Comparison of ENCODE assay signal across 1 cellular context in the genomic region with DNA sequence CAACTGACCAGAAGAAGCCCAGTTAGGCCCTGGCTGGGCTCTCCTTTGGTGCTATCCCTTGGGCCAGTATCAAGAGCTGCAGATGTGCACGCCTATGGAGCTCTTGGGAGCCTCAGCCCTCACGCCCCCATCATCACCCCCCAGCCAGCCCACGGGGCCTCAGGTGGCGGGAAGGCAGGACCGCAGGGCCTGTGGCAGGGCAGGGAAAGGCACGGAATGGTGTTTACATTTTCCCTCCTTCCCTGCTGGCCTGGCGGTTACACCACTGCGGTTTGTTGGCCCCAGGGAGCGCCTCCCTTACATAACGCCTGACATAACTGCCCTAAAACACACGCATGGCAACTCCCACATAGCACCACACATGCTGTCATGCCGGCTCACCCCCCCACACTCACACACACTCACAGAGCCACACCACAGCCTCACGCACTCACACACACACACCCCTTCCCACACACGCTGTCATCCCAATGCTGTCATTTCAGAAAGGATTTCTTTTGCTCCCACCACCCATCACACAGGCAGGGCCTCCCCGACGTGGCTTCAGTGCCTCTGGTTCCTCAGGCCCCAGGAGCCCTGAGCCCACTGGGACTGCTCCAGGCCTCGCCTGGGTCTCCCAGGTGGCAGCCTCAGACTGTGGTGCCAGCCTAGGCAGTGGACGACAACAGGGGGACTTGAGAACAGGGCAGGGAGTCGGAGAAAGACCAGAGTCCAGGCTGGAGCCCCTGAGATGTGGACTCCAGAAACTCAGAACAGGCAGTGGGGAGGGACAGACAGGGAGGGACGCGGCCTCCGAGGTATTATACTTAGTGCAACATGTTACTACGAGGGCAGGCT.
TF ChIP-seq lines count a peak whose summit lies in the region.

No MANE protein-coding gene starts in this region.

TF ChIP-seq in HepG2, 621 proteins besides CTCF, POLR2A, EP300 and RAD21 (continued from another document and continues in another):
- TF ChIP-seq, protein P1, sequence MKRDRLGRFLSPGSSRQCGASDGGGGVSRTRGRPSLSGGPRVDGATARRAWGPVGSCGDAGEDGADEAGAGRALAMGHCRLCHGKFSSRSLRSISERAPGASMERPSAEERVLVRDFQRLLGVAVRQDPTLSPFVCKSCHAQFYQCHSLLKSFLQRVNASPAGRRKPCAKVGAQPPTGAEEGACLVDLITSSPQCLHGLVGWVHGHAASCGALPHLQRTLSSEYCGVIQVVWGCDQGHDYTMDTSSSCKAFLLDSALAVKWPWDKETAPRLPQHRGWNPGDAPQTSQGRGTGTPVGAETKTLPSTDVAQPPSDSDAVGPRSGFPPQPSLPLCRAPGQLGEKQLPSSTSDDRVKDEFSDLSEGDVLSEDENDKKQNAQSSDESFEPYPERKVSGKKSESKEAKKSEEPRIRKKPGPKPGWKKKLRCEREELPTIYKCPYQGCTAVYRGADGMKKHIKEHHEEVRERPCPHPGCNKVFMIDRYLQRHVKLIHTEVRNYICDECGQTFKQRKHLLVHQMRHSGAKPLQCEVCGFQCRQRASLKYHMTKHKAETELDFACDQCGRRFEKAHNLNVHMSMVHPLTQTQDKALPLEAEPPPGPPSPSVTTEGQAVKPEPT (CRISPR knock-in tag; IDR thresholded peaks at IDR 0.05; ENCODE audit: low read depth), result peak; percentile 81; the same call in 1 of the 2 replicates
- TF ChIP-seq, protein P2, sequence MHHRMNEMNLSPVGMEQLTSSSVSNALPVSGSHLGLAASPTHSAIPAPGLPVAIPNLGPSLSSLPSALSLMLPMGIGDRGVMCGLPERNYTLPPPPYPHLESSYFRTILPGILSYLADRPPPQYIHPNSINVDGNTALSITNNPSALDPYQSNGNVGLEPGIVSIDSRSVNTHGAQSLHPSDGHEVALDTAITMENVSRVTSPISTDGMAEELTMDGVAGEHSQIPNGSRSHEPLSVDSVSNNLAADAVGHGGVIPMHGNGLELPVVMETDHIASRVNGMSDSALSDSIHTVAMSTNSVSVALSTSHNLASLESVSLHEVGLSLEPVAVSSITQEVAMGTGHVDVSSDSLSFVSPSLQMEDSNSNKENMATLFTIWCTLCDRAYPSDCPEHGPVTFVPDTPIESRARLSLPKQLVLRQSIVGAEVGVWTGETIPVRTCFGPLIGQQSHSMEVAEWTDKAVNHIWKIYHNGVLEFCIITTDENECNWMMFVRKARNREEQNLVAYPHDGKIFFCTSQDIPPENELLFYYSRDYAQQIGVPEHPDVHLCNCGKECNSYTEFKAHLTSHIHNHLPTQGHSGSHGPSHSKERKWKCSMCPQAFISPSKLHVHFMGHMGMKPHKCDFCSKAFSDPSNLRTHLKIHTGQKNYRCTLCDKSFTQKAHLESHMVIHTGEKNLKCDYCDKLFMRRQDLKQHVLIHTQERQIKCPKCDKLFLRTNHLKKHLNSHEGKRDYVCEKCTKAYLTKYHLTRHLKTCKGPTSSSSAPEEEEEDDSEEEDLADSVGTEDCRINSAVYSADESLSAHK (CRISPR knock-in tag; IDR thresholded peaks at IDR 0.05; ENCODE audit: borderline replicate concordance), result no peak
- TF ChIP-seq CBX5 (CRISPR knock-in tag; IDR thresholded peaks at IDR 0.05; ENCODE audit: borderline replicate concordance) (peak; percentile 67; the same call in 1 of the 2 replicates), NRL (CRISPR knock-in tag; IDR thresholded peaks at IDR 0.05; ENCODE audit: borderline replicate concordance) (peak; percentile 93), THAP11 (CRISPR knock-in tag; IDR thresholded peaks at IDR 0.05) (peak; percentile 66), SMARCC2 (IDR thresholded peaks at IDR 0.05) (no peak), ZBTB20 (CRISPR knock-in tag; IDR thresholded peaks at IDR 0.05; ENCODE audit: borderline replicate concordance, low read depth) (peak; percentile 91; the same call in 1 of the 2 replicates), TBX3 (IDR thresholded peaks at IDR 0.05; ENCODE audit: borderline replicate concordance) (no peak; the same call in 1 of the 2 replicates), KLF16 (CRISPR knock-in tag; IDR thresholded peaks at IDR 0.05) (peak; percentile 70 to 74; a peak in 2 of 4 replicates), ZFP36 (IDR thresholded peaks at IDR 0.05; ENCODE audit: borderline replicate concordance, low read depth, low read length, partially characterized antibody) (no peak), ZNF234 (CRISPR knock-in tag; conservative IDR thresholded peaks at IDR 0.05) (0 out of 2 replicates have a peak, but pooled peaks have one; percentile 71), IKZF5 (CRISPR knock-in tag; IDR thresholded peaks at IDR 0.05) (peak; percentile 92), TMF1 (CRISPR knock-in tag; IDR thresholded peaks at IDR 0.05; ENCODE audit: low read depth) (peak; percentile 41; the same call in 1 of the 2 replicates), SP4 (CRISPR knock-in tag; IDR thresholded peaks at IDR 0.05) (peak; percentile 71), ZNF652 (CRISPR knock-in tag; IDR thresholded peaks at IDR 0.05; ENCODE audit: borderline replicate concordance, low read depth) (peak; percentile 35; the same call in 1 of the 2 replicates), ZNF691 (CRISPR knock-in tag; IDR thresholded peaks at IDR 0.05; ENCODE audit: borderline replicate concordance, low read depth) (peak; percentile 97), FOXM1 (CRISPR knock-in tag; IDR thresholded peaks at IDR 0.05) (no peak), ZFY (CRISPR knock-in tag; IDR thresholded peaks at IDR 0.05) (peak; percentile 90), ARID3A (IDR thresholded peaks at IDR 0.05; ENCODE audit: low read depth, low read length) (no peak; the same call in 1 of the 2 replicates), ZBTB7A (CRISPR knock-in tag; IDR thresholded peaks at IDR 0.05) (peak; percentile 88; the same call in 1 of the 2 replicates), POGZ (CRISPR knock-in tag; IDR thresholded peaks at IDR 0.05) (peak; percentile 93; the same call in 1 of the 2 replicates), HMGXB3 (CRISPR knock-in tag; IDR thresholded peaks at IDR 0.05; ENCODE audit: borderline replicate concordance) (0 out of 2 replicates have a peak, but pooled peaks have one; percentile 52), ZNF644 (CRISPR knock-in tag; IDR thresholded peaks at IDR 0.05; ENCODE audit: low read depth) (peak; percentile 47; the same call in 1 of the 2 replicates), KLF13 (CRISPR knock-in tag; IDR thresholded peaks at IDR 0.05) (no peak), NKX3-1 (CRISPR knock-in tag; IDR thresholded peaks at IDR 0.05) (peak; percentile 78; the same call in 1 of the 2 replicates), ATM (IDR thresholded peaks at IDR 0.05; ENCODE audit: borderline replicate concordance) (no peak)
- TF ChIP-seq, protein P3, sequence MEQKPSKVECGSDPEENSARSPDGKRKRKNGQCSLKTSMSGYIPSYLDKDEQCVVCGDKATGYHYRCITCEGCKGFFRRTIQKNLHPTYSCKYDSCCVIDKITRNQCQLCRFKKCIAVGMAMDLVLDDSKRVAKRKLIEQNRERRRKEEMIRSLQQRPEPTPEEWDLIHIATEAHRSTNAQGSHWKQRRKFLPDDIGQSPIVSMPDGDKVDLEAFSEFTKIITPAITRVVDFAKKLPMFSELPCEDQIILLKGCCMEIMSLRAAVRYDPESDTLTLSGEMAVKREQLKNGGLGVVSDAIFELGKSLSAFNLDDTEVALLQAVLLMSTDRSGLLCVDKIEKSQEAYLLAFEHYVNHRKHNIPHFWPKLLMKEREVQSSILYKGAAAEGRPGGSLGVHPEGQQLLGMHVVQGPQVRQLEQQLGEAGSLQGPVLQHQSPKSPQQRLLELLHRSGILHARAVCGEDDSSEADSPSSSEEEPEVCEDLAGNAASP (CRISPR knock-in tag; IDR thresholded peaks at IDR 0.05; ENCODE audit: borderline replicate concordance), result peak; percentile 60; the same call in 1 of the 2 replicates
- TF ChIP-seq, protein P4, sequence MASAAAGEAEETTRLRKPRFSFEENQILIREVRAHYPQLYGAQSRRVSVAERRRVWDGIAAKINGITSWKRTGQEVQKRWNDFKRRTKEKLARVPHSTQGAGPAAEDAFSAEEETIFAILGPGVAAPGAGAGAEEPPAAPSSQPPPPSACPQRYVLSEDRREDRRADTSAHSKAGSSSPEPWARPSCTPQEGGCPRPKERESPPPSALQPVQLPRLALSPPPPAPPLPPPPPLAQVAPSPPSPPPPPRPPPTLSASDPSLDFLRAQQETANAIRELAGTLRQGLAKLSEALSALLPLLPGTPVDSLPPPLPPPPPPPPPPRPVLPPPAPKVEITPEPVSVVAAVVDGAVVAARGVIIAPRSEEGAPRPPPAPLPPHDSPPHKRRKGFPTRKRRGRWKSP (CRISPR knock-in tag; IDR thresholded peaks at IDR 0.05), result peak; percentile 91; the same call in 1 of the 2 replicates
- TF ChIP-seq, protein P5, sequence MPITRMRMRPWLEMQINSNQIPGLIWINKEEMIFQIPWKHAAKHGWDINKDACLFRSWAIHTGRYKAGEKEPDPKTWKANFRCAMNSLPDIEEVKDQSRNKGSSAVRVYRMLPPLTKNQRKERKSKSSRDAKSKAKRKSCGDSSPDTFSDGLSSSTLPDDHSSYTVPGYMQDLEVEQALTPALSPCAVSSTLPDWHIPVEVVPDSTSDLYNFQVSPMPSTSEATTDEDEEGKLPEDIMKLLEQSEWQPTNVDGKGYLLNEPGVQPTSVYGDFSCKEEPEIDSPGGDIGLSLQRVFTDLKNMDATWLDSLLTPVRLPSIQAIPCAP (CRISPR knock-in tag; IDR thresholded peaks at IDR 0.05; ENCODE audit: low read depth), result peak; percentile 48; the same call in 1 of the 2 replicates
- TF ChIP-seq, protein P6, sequence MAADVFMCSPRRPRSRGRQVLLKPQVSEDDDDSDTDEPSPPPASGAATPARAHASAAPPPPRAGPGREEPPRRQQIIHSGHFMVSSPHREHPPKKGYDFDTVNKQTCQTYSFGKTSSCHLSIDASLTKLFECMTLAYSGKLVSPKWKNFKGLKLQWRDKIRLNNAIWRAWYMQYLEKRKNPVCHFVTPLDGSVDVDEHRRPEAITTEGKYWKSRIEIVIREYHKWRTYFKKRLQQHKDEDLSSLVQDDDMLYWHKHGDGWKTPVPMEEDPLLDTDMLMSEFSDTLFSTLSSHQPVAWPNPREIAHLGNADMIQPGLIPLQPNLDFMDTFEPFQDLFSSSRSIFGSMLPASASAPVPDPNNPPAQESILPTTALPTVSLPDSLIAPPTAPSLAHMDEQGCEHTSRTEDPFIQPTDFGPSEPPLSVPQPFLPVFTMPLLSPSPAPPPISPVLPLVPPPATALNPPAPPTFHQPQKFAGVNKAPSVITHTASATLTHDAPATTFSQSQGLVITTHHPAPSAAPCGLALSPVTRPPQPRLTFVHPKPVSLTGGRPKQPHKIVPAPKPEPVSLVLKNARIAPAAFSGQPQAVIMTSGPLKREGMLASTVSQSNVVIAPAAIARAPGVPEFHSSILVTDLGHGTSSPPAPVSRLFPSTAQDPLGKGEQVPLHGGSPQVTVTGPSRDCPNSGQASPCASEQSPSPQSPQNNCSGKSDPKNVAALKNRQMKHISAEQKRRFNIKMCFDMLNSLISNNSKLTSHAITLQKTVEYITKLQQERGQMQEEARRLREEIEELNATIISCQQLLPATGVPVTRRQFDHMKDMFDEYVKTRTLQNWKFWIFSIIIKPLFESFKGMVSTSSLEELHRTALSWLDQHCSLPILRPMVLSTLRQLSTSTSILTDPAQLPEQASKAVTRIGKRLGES (CRISPR knock-in tag; IDR thresholded peaks at IDR 0.05; ENCODE audit: borderline replicate concordance), result peak; percentile 55; the same call in 1 of the 2 replicates
